ENCODE assay signal across 1 cellular context in the genomic region with DNA sequence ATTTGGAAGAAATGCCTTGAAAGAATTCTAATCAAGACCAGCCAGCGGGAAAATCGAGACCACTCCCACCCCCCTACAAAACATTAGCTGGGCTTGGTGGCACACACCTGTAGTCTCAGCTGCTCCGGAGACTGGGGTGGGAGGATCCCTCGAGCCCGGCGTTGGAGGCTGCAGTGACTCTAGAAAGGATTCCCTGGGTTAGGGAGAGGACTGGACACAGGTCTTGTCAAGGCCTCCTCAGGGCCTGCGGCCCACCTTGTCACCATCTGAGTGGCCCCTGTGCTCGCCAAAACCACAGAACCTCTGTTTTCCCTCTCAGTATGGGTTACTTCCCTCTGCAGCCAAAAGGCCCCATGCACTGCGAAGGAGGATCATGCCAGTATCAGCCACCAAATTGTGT.
TF ChIP-seq lines count a peak whose summit lies in the region.

No MANE protein-coding gene starts in this region.

TF ChIP-seq in neural cell, 6 proteins besides CTCF, POLR2A, EP300 and RAD21:
- TF ChIP-seq, protein P1, sequence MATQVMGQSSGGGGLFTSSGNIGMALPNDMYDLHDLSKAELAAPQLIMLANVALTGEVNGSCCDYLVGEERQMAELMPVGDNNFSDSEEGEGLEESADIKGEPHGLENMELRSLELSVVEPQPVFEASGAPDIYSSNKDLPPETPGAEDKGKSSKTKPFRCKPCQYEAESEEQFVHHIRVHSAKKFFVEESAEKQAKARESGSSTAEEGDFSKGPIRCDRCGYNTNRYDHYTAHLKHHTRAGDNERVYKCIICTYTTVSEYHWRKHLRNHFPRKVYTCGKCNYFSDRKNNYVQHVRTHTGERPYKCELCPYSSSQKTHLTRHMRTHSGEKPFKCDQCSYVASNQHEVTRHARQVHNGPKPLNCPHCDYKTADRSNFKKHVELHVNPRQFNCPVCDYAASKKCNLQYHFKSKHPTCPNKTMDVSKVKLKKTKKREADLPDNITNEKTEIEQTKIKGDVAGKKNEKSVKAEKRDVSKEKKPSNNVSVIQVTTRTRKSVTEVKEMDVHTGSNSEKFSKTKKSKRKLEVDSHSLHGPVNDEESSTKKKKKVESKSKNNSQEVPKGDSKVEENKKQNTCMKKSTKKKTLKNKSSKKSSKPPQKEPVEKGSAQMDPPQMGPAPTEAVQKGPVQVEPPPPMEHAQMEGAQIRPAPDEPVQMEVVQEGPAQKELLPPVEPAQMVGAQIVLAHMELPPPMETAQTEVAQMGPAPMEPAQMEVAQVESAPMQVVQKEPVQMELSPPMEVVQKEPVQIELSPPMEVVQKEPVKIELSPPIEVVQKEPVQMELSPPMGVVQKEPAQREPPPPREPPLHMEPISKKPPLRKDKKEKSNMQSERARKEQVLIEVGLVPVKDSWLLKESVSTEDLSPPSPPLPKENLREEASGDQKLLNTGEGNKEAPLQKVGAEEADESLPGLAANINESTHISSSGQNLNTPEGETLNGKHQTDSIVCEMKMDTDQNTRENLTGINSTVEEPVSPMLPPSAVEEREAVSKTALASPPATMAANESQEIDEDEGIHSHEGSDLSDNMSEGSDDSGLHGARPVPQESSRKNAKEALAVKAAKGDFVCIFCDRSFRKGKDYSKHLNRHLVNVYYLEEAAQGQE (IDR thresholded peaks at IDR 0.05; ENCODE audit: borderline replicate concordance) = no peak
- TF ChIP-seq SMC3 (conservative IDR thresholded peaks at IDR 0.05; ENCODE audit: poor library complexity) = no peak
- TF ChIP-seq TAF1 (IDR thresholded peaks at IDR 0.05; ENCODE audit: low read depth) = no peak
- TF ChIP-seq EZH2 (IDR thresholded peaks at IDR 0.05; ENCODE audit: borderline replicate concordance, insufficient read depth, low read length, poor library complexity, severe bottlenecking) = no peak
- no peak for TF ChIP-seq POLR2AphosphoS5 (IDR thresholded peaks at IDR 0.05)
- TF ChIP-seq MXI1 (conservative IDR thresholded peaks at IDR 0.05; ENCODE audit: poor library complexity, severe bottlenecking) = no peak
TF ChIP-seq in neural cell: peak in this region for 0.
